Comparison of ENCODE assay signal across 8 cellular contexts in genomic region chr12:24839268-24839791, GRCh38.
DNase-seq lines count a peak whose midpoint lies in the region; ATAC-seq lines count a peak whose summit lies in the region.

No MANE protein-coding gene starts in this region.

- H3K9me3 Mint-ChIP-seq in activated naive CD4-positive, alpha-beta T cell treated with anti-CD3 and anti-CD28 coated beads, Interleukin-2, amount 10 ng/mL, durations not matched to agents 7 days and 5 days = no peaks in the 10 kb centered on the region

- DNase-seq in activated T-cell treated with anti-CD3 and anti-CD28 coated beads for 24 hours (ENCODE audit: low read depth) = peak; percentile 64
- DNase-seq in activated T-cell treated with anti-CD3 and anti-CD28 coated beads, Interleukin-2, amount 50 U/mL, for 1 hour = no peak
- DNase-seq in activated naive CD4-positive, alpha-beta T cell treated with anti-CD3 and anti-CD28 coated beads, Interleukin-2, amount 10 ng/mL, durations not matched to agents 7 days and 5 days = peak; percentile 45
- peak; percentile 82 for DNase-seq in stimulated activated CD4-positive, alpha-beta T cell treated with anti-CD3 and anti-CD28 coated beads, Interleukin-4, amount 100 ng/mL, for 24 hours
- no peak for DNase-seq in CD1c-positive myeloid dendritic cell (ENCODE audit: extremely low spot score)
- DNase-seq in anterior cingulate cortex (lab: John Stamatoyannopoulos, UW) = no peak
- DNase-seq in C1 segment of cervical spinal cord (lab: John Stamatoyannopoulos, UW) = no peak

- no peak overlapping the region for H3K27ac Mint-ChIP-seq in activated naive CD4-positive, alpha-beta T cell treated with anti-CD3 and anti-CD28 coated beads, Interleukin-2, amount 10 ng/mL, durations not matched to agents 7 days and 5 days

- CTCF ChIA-PET in activated naive CD4-positive, alpha-beta T cell treated with anti-CD3 and anti-CD28 coated beads, Interleukin-2, amount 10 ng/mL, durations not matched to agents 7 days and 5 days (lab: Charles Lee) = interaction anchor here (1.1 to 3.6 kb wide), 3 partner anchors 12 to 134 kb away, joined by 3 to 17 read pairs (median 3); partner anchors contain the start of gene BCAT1

- peaks cover 25% of the 10 kb centered on the region for H3K4me1 Mint-ChIP-seq in activated naive CD4-positive, alpha-beta T cell treated with anti-CD3 and anti-CD28 coated beads, Interleukin-2, amount 10 ng/mL, durations not matched to agents 7 days and 5 days

- H3K4me3 Mint-ChIP-seq in activated naive CD4-positive, alpha-beta T cell treated with anti-CD3 and anti-CD28 coated beads, Interleukin-2, amount 10 ng/mL, durations not matched to agents 7 days and 5 days = peak overlapping the region; percentile 13

- no peaks in the 10 kb centered on the region for H3K27me3 Mint-ChIP-seq in activated naive CD4-positive, alpha-beta T cell treated with anti-CD3 and anti-CD28 coated beads, Interleukin-2, amount 10 ng/mL, durations not matched to agents 7 days and 5 days

- H3K36me3 Mint-ChIP-seq in activated naive CD4-positive, alpha-beta T cell treated with anti-CD3 and anti-CD28 coated beads, Interleukin-2, amount 10 ng/mL, durations not matched to agents 7 days and 5 days = no peaks in the 10 kb centered on the region

- ATAC-seq in HG03280 (IDR thresholded peaks at IDR 0.05; ENCODE audit: unreplicated experiment) = peak; percentile 78

Comparison
In these comparisons a context has a peak if more than half of its experiments do, and no peak if none do; other contexts are left out.
1. DNase-seq: peak in activated T-cell treated with anti-CD3 and anti-CD28 coated beads for 24 hours (single experiment), activated naive CD4-positive, alpha-beta T cell treated with anti-CD3 and anti-CD28 coated beads, Interleukin-2, amount 10 ng/mL, durations not matched to agents 7 days and 5 days (single experiment) and stimulated activated CD4-positive, alpha-beta T cell treated with anti-CD3 and anti-CD28 coated beads, Interleukin-4, amount 100 ng/mL, for 24 hours (single experiment); none in activated T-cell treated with anti-CD3 and anti-CD28 coated beads, Interleukin-2, amount 50 U/mL, for 1 hour (single experiment), CD1c-positive myeloid dendritic cell (single experiment), anterior cingulate cortex (0 of 58) and C1 segment of cervical spinal cord (0 of 14).